In genomic region chr1:20151906-20152598, GRCh38 we compare ENCODE assay signal across 1 cellular context.
A peak's percentile ranks its signal among the peaks of the same experiment; 100 is the strongest.
TF ChIP-seq lines count a peak whose summit lies in the region.

No MANE protein-coding gene starts in this region.

TF ChIP-seq in H1, 55 proteins besides CTCF, POLR2A, EP300 and RAD21:
- TF ChIP-seq KDM4A (IDR thresholded peaks at IDR 0.05; ENCODE audit: low read depth, low read length, severe bottlenecking) (peak; percentile 40), YY1 (IDR thresholded peaks at IDR 0.05; ENCODE audit: low read depth, low read length) (0 out of 2 replicates have a peak, but pooled peaks have one; percentile 51), TEAD4 (IDR thresholded peaks at IDR 0.05; ENCODE audit: low read depth, low read length) (no peak), TBP (IDR thresholded peaks at IDR 0.05; ENCODE audit: low read depth, low read length) (peak; percentile 70; the same call in 1 of the 2 replicates), JUN (IDR thresholded peaks at IDR 0.05; ENCODE audit: low read depth, low read length) (no peak), SIN3A (conservative IDR thresholded peaks at IDR 0.05 in 1 of 2, IDR thresholded peaks at IDR 0.05 in 1 of 2; ENCODE audit: low read depth in 1 of 2, low read length in 2 of 2) (peak in 1 of 2 experiments; percentile 61; a peak in 1 of 4 replicates), SUZ12 (IDR thresholded peaks at IDR 0.05; ENCODE audit: low read length) (no peak)
